ENCODE assay signal across 1 cellular context in the genomic region with DNA sequence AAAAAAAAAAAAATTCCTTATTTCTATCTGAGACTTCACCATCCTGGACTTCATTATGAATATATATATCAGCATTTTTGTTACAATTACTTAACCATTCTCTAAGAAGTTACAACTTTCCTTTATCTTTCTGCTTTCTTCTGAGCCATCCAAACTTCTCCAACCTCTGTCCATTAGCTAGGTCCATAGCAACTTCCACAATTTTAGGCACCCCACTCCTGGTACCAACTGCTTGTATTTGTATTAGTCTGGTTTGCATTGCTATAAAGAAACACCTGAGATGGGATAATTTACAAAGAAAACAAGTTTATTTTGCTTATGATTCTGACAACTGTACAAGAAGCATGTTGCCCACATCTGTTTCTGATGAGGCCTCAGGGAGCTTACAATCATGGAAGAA.
TF ChIP-seq lines count a peak whose summit lies in the region.

No MANE protein-coding gene starts in this region.

TF ChIP-seq in HEK293, 187 proteins besides CTCF, POLR2A, EP300 and RAD21:
- TF ChIP-seq, protein P1, sequence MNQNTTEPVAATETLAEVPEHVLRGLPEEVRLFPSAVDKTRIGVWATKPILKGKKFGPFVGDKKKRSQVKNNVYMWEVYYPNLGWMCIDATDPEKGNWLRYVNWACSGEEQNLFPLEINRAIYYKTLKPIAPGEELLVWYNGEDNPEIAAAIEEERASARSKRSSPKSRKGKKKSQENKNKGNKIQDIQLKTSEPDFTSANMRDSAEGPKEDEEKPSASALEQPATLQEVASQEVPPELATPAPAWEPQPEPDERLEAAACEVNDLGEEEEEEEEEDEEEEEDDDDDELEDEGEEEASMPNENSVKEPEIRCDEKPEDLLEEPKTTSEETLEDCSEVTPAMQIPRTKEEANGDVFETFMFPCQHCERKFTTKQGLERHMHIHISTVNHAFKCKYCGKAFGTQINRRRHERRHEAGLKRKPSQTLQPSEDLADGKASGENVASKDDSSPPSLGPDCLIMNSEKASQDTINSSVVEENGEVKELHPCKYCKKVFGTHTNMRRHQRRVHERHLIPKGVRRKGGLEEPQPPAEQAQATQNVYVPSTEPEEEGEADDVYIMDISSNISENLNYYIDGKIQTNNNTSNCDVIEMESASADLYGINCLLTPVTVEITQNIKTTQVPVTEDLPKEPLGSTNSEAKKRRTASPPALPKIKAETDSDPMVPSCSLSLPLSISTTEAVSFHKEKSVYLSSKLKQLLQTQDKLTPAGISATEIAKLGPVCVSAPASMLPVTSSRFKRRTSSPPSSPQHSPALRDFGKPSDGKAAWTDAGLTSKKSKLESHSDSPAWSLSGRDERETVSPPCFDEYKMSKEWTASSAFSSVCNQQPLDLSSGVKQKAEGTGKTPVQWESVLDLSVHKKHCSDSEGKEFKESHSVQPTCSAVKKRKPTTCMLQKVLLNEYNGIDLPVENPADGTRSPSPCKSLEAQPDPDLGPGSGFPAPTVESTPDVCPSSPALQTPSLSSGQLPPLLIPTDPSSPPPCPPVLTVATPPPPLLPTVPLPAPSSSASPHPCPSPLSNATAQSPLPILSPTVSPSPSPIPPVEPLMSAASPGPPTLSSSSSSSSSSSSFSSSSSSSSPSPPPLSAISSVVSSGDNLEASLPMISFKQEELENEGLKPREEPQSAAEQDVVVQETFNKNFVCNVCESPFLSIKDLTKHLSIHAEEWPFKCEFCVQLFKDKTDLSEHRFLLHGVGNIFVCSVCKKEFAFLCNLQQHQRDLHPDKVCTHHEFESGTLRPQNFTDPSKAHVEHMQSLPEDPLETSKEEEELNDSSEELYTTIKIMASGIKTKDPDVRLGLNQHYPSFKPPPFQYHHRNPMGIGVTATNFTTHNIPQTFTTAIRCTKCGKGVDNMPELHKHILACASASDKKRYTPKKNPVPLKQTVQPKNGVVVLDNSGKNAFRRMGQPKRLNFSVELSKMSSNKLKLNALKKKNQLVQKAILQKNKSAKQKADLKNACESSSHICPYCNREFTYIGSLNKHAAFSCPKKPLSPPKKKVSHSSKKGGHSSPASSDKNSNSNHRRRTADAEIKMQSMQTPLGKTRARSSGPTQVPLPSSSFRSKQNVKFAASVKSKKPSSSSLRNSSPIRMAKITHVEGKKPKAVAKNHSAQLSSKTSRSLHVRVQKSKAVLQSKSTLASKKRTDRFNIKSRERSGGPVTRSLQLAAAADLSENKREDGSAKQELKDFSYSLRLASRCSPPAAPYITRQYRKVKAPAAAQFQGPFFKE (tag by site-specific recombination; IDR thresholded peaks at IDR 0.05; ENCODE audit: borderline replicate concordance): no peak
- TF ChIP-seq ZNF121 (tag by site-specific recombination; IDR thresholded peaks at IDR 0.05) (no peak), ZNF600 (tag by site-specific recombination; IDR thresholded peaks at IDR 0.05) (no peak), ZNF707 (tag by site-specific recombination; IDR thresholded peaks at IDR 0.05) (peak; percentile 87), MZF1 (tag by site-specific recombination; IDR thresholded peaks at IDR 0.05; ENCODE audit: borderline replicate concordance) (no peak), ZFP37 (tag by site-specific recombination; IDR thresholded peaks at IDR 0.05) (no peak)
